8 cellular contexts compared by ENCODE assay signal in genomic region chr22:17120281-17120680, GRCh38. TPM values are rescaled to one million over a fixed set of nuclear protein-coding genes. Genes with fewer than 3 reads are reported as not detected.
A peak's percentile ranks its signal among the peaks of the same experiment; 100 is the strongest.
DNase-seq lines count a peak whose midpoint lies in the region; ATAC-seq, FAIRE-seq and TF ChIP-seq lines count a peak whose summit lies in the region.

No MANE protein-coding gene starts in this region.

- H3K27ac ChIP-seq in kidney (ENCODE audit: low read depth in 2 of 2, low read length in 2 of 2): no peak overlapping the region

- no peak for FAIRE-seq in kidney (lab: Jason Lieb, UNC)

- TF ChIP-seq CTCF in kidney (IDR thresholded peaks at IDR 0.05; ENCODE audit: borderline replicate concordance, extremely low read depth, insufficient read depth): no peak

- H3K9me3 ChIP-seq in kidney (ENCODE audit: control insufficient read depth in 1 of 2, low read length in 2 of 2): no peaks in the 10 kb centered on the region

- peak; percentile 33 for DNase-seq in T follicular helper cell (ENCODE audit: low read depth)
- DNase-seq in astrocyte of the hippocampus (ENCODE audit: low read depth, low spot score): peak; percentile 87
- DNase-seq in kidney: peak; percentile 83
- DNase-seq in stimulated activated CD4-positive, alpha-beta T cell treated with anti-CD3 and anti-CD28 coated beads, Interleukin-4, amount 100 ng/mL, for 4 hours: peak; percentile 27 to 59
- DNase-seq in KG1 (lab: John Stamatoyannopoulos, UW): no peak
- no peak for DNase-seq in NCI-H187 treated with DMSO at 0.1 percent for 48 hours (lab: John Stamatoyannopoulos, UW)
- DNase-seq in NCI-H2029 (lab: John Stamatoyannopoulos, UW): no peak

- H3K36me3 ChIP-seq in kidney (ENCODE audit: control insufficient read depth in 1 of 2, insufficient read depth in 2 of 2, low read length in 2 of 2): no peaks in the 10 kb centered on the region

- no peak overlapping the region for H3K9ac ChIP-seq in kidney (ENCODE audit: low read length in 2 of 2)

- H3K4me1 ChIP-seq in kidney (ENCODE audit: control insufficient read depth in 1 of 2, insufficient read depth in 1 of 2, low read depth in 1 of 2, low read length in 2 of 2): peaks cover 0 to 5% of the 10 kb centered on the region in 2 donors

- peak; percentile 51 for ATAC-seq in GM18511 (IDR thresholded peaks at IDR 0.05; ENCODE audit: unreplicated experiment)

- intact Hi-C loops in kidney (cut with DNase I): no loop called here

- H3K4me3 ChIP-seq in kidney (ENCODE audit: low read length in 2 of 2): no peak overlapping the region

RNA-seq across cellular contexts. Expression of gene TMEM121B, which starts 0.9 kb away (rescaled TPM):
- 1.2 TPM for total RNA-seq in kidney
- 0.19 TPM for polyA plus RNA-seq in kidney (ENCODE audit: insufficient read depth, low read depth, low replicate concordance)

RNA-seq across cellular contexts. Expression of gene IL17RA, which starts 35.5 kb away (rescaled TPM):
- total RNA-seq in kidney: 26.8 TPM
- 4.2 TPM for polyA plus RNA-seq in kidney (ENCODE audit: insufficient read depth, low read depth, low replicate concordance)

RNA-seq across cellular contexts. Expression of gene HDHD5, which starts 38.8 kb away (rescaled TPM):
- 27.5 TPM for total RNA-seq in kidney
- 39.8 TPM for polyA plus RNA-seq in kidney (ENCODE audit: insufficient read depth, low read depth, low replicate concordance)

Comparison
In these comparisons a context has a peak if more than half of its experiments do, and no peak if none do; other contexts are left out.
1. DNase-seq: peak in T follicular helper cell (single experiment), astrocyte of the hippocampus (single experiment), kidney (single experiment) and stimulated activated CD4-positive, alpha-beta T cell treated with anti-CD3 and anti-CD28 coated beads, Interleukin-4, amount 100 ng/mL, for 4 hours (2 of 2); none in KG1 (single experiment), NCI-H187 treated with DMSO at 0.1 percent for 48 hours (single experiment) and NCI-H2029 (single experiment).